In genomic region chr7:155856656-155857055, GRCh38 we compare ENCODE assay signal across 24 cellular contexts. TPM values are rescaled to one million over a fixed set of nuclear protein-coding genes. Genes with fewer than 3 reads are reported as not detected.
"Had no signal": no experiment of that assay in that cellular context is flagged by ENCODE, and none has a peak within 500 bp of the region (broad histone marks: within the 10 kb centered on the region; RNA-seq: fewer than 3 reads in every experiment).

No MANE protein-coding gene starts in this region.

- DNase-seq: activated CD4-positive, alpha-beta T cell treated with anti-CD3 and anti-CD28 coated beads, Interleukin-2, amount 50 U/mL, for 1 hour; activated naive CD4-positive, alpha-beta T cell treated with anti-CD3 and anti-CD28 coated beads, Interleukin-2, amount 10 ng/mL, durations not matched to agents 7 days and 5 days; activated naive CD8-positive, alpha-beta T cell treated with anti-CD3 and anti-CD28 coated beads, Interleukin-2, amount 50 U/mL, for 24 hours; activated T-cell treated with anti-CD3 and anti-CD28 coated beads, Interleukin-2, amount 50 U/mL, for 1 hour; anterior cingulate cortex; central memory CD4-positive, alpha-beta T cell; effector CD8-positive, alpha-beta T cell; esophagus squamous epithelium; left colon; nephron progenitor cell; occipital lobe; right cardiac atrium; SJCRH30; small intestine; stimulated activated CD4-positive, alpha-beta T cell treated with anti-CD3 and anti-CD28 coated beads, Interleukin-4, amount 100 ng/mL, for 1 hour; stimulated activated naive CD8-positive, alpha-beta T cell treated with anti-CD3 and anti-CD28 coated beads, Interleukin-15, amount 100 ng/mL, for 72 hours; T1000 had no signal

- H3K4me3 Mint-ChIP-seq: activated naive CD4-positive, alpha-beta T cell treated with anti-CD3 and anti-CD28 coated beads, Interleukin-2, amount 10 ng/mL, durations not matched to agents 7 days and 5 days; activated naive CD8-positive, alpha-beta T cell treated with anti-CD3 and anti-CD28 coated beads, Interleukin-2, amount 50 U/mL, for 24 hours; activated T-helper 17 cell treated with anti-CD3 and anti-CD28 coated beads, Interleukin-2, amount 50 U/mL, for 72 hours; brain; nephron progenitor cell; stimulated activated naive CD8-positive, alpha-beta T cell treated with anti-CD3 and anti-CD28 coated beads, Interleukin-15, amount 100 ng/mL, for 72 hours had no signal

- H3K27ac Mint-ChIP-seq: activated naive CD4-positive, alpha-beta T cell treated with anti-CD3 and anti-CD28 coated beads, Interleukin-2, amount 10 ng/mL, durations not matched to agents 7 days and 5 days; activated naive CD8-positive, alpha-beta T cell treated with anti-CD3 and anti-CD28 coated beads, Interleukin-2, amount 50 U/mL, for 24 hours; activated T-helper 17 cell treated with anti-CD3 and anti-CD28 coated beads, Interleukin-2, amount 50 U/mL, for 72 hours; brain; nephron progenitor cell; stimulated activated naive CD8-positive, alpha-beta T cell treated with anti-CD3 and anti-CD28 coated beads, Interleukin-15, amount 100 ng/mL, for 72 hours had no signal

- H3K36me3 ChIP-seq: esophagus squamous epithelium, prostate gland, SJCRH30, thoracic aorta had no signal

- H3K27ac ChIP-seq: esophagus squamous epithelium, prostate gland, SJCRH30, thoracic aorta had no signal

- H3K4me1 ChIP-seq: prostate gland, SJCRH30 had no signal

- H3K4me3 ChIP-seq: esophagus squamous epithelium, lung, prostate gland, SJCRH30, thoracic aorta had no signal

- H3K9me3 ChIP-seq: prostate gland, SJCRH30, thoracic aorta had no signal

- H3K9me3 Mint-ChIP-seq: activated naive CD4-positive, alpha-beta T cell treated with anti-CD3 and anti-CD28 coated beads, Interleukin-2, amount 10 ng/mL, durations not matched to agents 7 days and 5 days; activated naive CD8-positive, alpha-beta T cell treated with anti-CD3 and anti-CD28 coated beads, Interleukin-2, amount 50 U/mL, for 24 hours; activated T-helper 17 cell treated with anti-CD3 and anti-CD28 coated beads, Interleukin-2, amount 50 U/mL, for 72 hours; nephron progenitor cell had no signal

- ATAC-seq: activated naive CD8-positive, alpha-beta T cell treated with anti-CD3 and anti-CD28 coated beads, Interleukin-2, amount 50 U/mL, for 24 hours; activated T-helper 17 cell treated with anti-CD3 and anti-CD28 coated beads, Interleukin-2, amount 50 U/mL, for 72 hours; left colon; right cardiac atrium; stimulated activated naive CD8-positive, alpha-beta T cell treated with anti-CD3 and anti-CD28 coated beads, Interleukin-15, amount 100 ng/mL, for 72 hours had no signal

- H3K4me1 Mint-ChIP-seq: activated naive CD4-positive, alpha-beta T cell treated with anti-CD3 and anti-CD28 coated beads, Interleukin-2, amount 10 ng/mL, durations not matched to agents 7 days and 5 days; activated naive CD8-positive, alpha-beta T cell treated with anti-CD3 and anti-CD28 coated beads, Interleukin-2, amount 50 U/mL, for 24 hours; activated T-helper 17 cell treated with anti-CD3 and anti-CD28 coated beads, Interleukin-2, amount 50 U/mL, for 72 hours; nephron progenitor cell; stimulated activated naive CD8-positive, alpha-beta T cell treated with anti-CD3 and anti-CD28 coated beads, Interleukin-15, amount 100 ng/mL, for 72 hours had no signal

- H3K36me3 Mint-ChIP-seq: activated naive CD4-positive, alpha-beta T cell treated with anti-CD3 and anti-CD28 coated beads, Interleukin-2, amount 10 ng/mL, durations not matched to agents 7 days and 5 days; brain had no signal

RNA-seq across cellular contexts. Expression of gene SHH, which starts 44.4 kb away (rescaled TPM):
- total RNA-seq: activated T-helper 17 cell treated with anti-CD3 and anti-CD28 coated beads, Interleukin-2, amount 50 U/mL, for 72 hours; endothelial cell of umbilical vein; esophagus squamous epithelium; right cardiac atrium; SJCRH30; T-helper 1 cell treated with Interleukin-12 subunit alpha and Interleukin-12 subunit beta and Interleukin-4 antibody, amounts not matched to agents 30 ng/mL and 1 ng/mL, for 36 hours had no signal
- polyA plus RNA-seq: endothelial cell of umbilical vein, right cardiac atrium had no signal
